ENCODE assay signal across 1 cellular context in genomic region chr20:54167909-54168872, GRCh38.
TF ChIP-seq lines count a peak whose summit lies in the region.

No MANE protein-coding gene starts in this region.

TF ChIP-seq in A549, 52 proteins besides CTCF, POLR2A, EP300 and RAD21 (continued from another document):
- no peak for TF ChIP-seq USF2 (IDR thresholded peaks at IDR 0.05)
- TF ChIP-seq SREBF2 (IDR thresholded peaks at IDR 0.05), result no peak
- TF ChIP-seq FOSL2 (IDR thresholded peaks at IDR 0.05), result no peak
- peak; percentile 1 for TF ChIP-seq FOSL2 (CRISPR knock-in tag; IDR thresholded peaks at IDR 0.05)
- TF ChIP-seq PHF8 (IDR thresholded peaks at IDR 0.05; ENCODE audit: borderline replicate concordance, low read depth), result no peak
- no peak for TF ChIP-seq ZC3H11A (IDR thresholded peaks at IDR 0.05)
- no peak for TF ChIP-seq BCL3 (IDR thresholded peaks at IDR 0.05)
- no peak for TF ChIP-seq MAZ (IDR thresholded peaks at IDR 0.05; ENCODE audit: borderline replicate concordance, low read depth, low read length)
- no peak; the same call in 1 of the 2 replicates for TF ChIP-seq E2F6 (IDR thresholded peaks at IDR 0.05; ENCODE audit: borderline replicate concordance, low read depth)
- TF ChIP-seq SMC3 (IDR thresholded peaks at IDR 0.05), result no peak
- TF ChIP-seq ESRRA (IDR thresholded peaks at IDR 0.05; ENCODE audit: borderline replicate concordance, low read length), result no peak
- TF ChIP-seq NPAS2 (CRISPR knock-in tag; IDR thresholded peaks at IDR 0.05; ENCODE audit: borderline replicate concordance), result no peak
- TF ChIP-seq BHLHE40 (IDR thresholded peaks at IDR 0.05; ENCODE audit: low read depth, low read length), result no peak
- TF ChIP-seq MAX (IDR thresholded peaks at IDR 0.05), result 0 out of 2 replicates have a peak, but pooled peaks have one; percentile 55
- TF ChIP-seq NFE2L2 (conservative IDR thresholded peaks at IDR 0.05; ENCODE audit: low read length), result no peak
- TF ChIP-seq HOXB13 (CRISPR knock-in tag; IDR thresholded peaks at IDR 0.05; ENCODE audit: low read depth), result 0 out of 2 replicates have a peak, but pooled peaks have one; percentile 24
- TF ChIP-seq PBX3 (IDR thresholded peaks at IDR 0.05), result peak; percentile 76
